29 cellular contexts compared by ENCODE assay signal in the genomic region with DNA sequence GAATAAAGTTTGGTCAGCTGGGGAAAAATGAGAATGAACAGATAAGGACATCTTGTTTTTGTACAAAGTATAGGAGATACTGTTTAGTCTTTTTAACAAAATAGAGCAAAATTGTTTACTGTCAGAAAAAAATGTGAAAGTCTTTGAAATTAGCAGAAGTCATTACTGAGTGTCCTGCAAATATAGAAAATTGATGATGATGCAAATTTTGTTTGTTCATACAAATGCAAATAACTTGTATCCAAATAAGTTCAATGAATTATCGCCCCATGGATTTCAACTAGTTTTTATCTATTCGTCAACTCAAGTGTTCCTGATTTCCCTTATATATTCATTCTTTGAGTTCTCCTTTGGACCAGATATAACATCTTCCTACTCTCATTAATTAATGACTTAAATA.
"Had no signal": no experiment of that assay in that cellular context is flagged by ENCODE, and none has a peak within 500 bp of the region (broad histone marks: within the 10 kb centered on the region; RNA-seq: fewer than 3 reads in every experiment).

No MANE protein-coding gene starts in this region.

- ATAC-seq: natural killer cell; psoas muscle; right cardiac atrium; stimulated activated effector memory CD8-positive, alpha-beta T cell treated with anti-CD3 and anti-CD28 coated beads, Interleukin-12 subunit alpha, Interleukin-12 subunit beta, amount 100 ng/mL, for 72 hours; stimulated activated naive B cell treated with anti-CD40 and anti-IgM and Interleukin-4, amounts not matched to agents 10 μg/mL and 1 μg/mL and 100 μg/mL, for 72 hours had no signal

- H3K36me3 Mint-ChIP-seq: neural progenitor cell; stimulated activated effector memory CD8-positive, alpha-beta T cell treated with anti-CD3 and anti-CD28 coated beads, Interleukin-12 subunit alpha, Interleukin-12 subunit beta, amount 100 ng/mL, for 72 hours; stimulated activated naive B cell treated with anti-CD40 and anti-IgM and Interleukin-4, amounts not matched to agents 10 μg/mL and 1 μg/mL and 100 μg/mL, for 72 hours had no signal

- H3K27ac Mint-ChIP-seq: natural killer cell; neural progenitor cell; progenitor cell of endocrine pancreas; stimulated activated effector memory CD8-positive, alpha-beta T cell treated with anti-CD3 and anti-CD28 coated beads, Interleukin-12 subunit alpha, Interleukin-12 subunit beta, amount 100 ng/mL, for 72 hours; stimulated activated naive B cell treated with anti-CD40 and anti-IgM and Interleukin-4, amounts not matched to agents 10 μg/mL and 1 μg/mL and 100 μg/mL, for 72 hours; stimulated activated naive CD8-positive, alpha-beta T cell treated with anti-CD3 and anti-CD28 coated beads, Interleukin-15, Interleukin-2, amounts not matched to agents 100 ng/mL and 50 ng/mL, for 24 hours had no signal

- H3K4me1 Mint-ChIP-seq: natural killer cell; stimulated activated effector memory CD8-positive, alpha-beta T cell treated with anti-CD3 and anti-CD28 coated beads, Interleukin-12 subunit alpha, Interleukin-12 subunit beta, amount 100 ng/mL, for 72 hours; stimulated activated naive B cell treated with anti-CD40 and anti-IgM and Interleukin-4, amounts not matched to agents 10 μg/mL and 1 μg/mL and 100 μg/mL, for 72 hours had no signal

- H3K4me3 Mint-ChIP-seq: natural killer cell; nephron; neural progenitor cell; stimulated activated effector memory CD8-positive, alpha-beta T cell treated with anti-CD3 and anti-CD28 coated beads, Interleukin-12 subunit alpha, Interleukin-12 subunit beta, amount 100 ng/mL, for 72 hours; stimulated activated naive B cell treated with anti-CD40 and anti-IgM and Interleukin-4, amounts not matched to agents 10 μg/mL and 1 μg/mL and 100 μg/mL, for 72 hours; stimulated activated naive CD8-positive, alpha-beta T cell treated with anti-CD3 and anti-CD28 coated beads, Interleukin-15, Interleukin-2, amounts not matched to agents 100 ng/mL and 50 ng/mL, for 24 hours had no signal

- H3K4me3 ChIP-seq: neural progenitor cell, ovary, psoas muscle, skin epidermis, smooth muscle cell, spleen, stomach, thoracic aorta, thyroid gland, tibial nerve, upper lobe of left lung, vagina had no signal

- H3K79me2 ChIP-seq: parathyroid adenoma had no signal

- FAIRE-seq: urothelium cell line had no signal

- H3K36me3 ChIP-seq: neural progenitor cell, ovary, spleen, stomach, thoracic aorta, thyroid gland, tibial nerve, upper lobe of left lung, vagina had no signal

- H3K27me3 ChIP-seq: neural progenitor cell, ovary, spleen, stomach, thyroid gland, tibial nerve, upper lobe of left lung, vagina had no signal

- H3K9ac ChIP-seq: neural progenitor cell, parathyroid adenoma had no signal

- H3K27ac ChIP-seq: neural progenitor cell, ovary, parathyroid adenoma, psoas muscle, skin epidermis, spleen, stomach, thoracic aorta, thyroid gland, tibial nerve, upper lobe of left lung, vagina had no signal

- H3K9me3 Mint-ChIP-seq: nephron, neural progenitor cell had no signal

- H3K9me3 ChIP-seq: ovary, psoas muscle, spleen, stomach, thoracic aorta, thyroid gland, tibial nerve, upper lobe of left lung, vagina had no signal

- H3K27me3 Mint-ChIP-seq: progenitor cell of endocrine pancreas; stimulated activated naive B cell treated with anti-CD40 and anti-IgM and Interleukin-4, amounts not matched to agents 10 μg/mL and 1 μg/mL and 100 μg/mL, for 72 hours; stimulated activated naive CD8-positive, alpha-beta T cell treated with anti-CD3 and anti-CD28 coated beads, Interleukin-15, Interleukin-2, amounts not matched to agents 100 ng/mL and 50 ng/mL, for 24 hours had no signal

- H3K4me2 ChIP-seq: neural progenitor cell, smooth muscle cell had no signal

- H2AFZ ChIP-seq: neural progenitor cell, parathyroid adenoma had no signal

- DNase-seq: natural killer cell; occipital lobe; ovary; posterior cingulate gyrus; psoas muscle; right cardiac atrium; spleen; stimulated activated CD4-positive, alpha-beta T cell treated with anti-CD3 and anti-CD28 coated beads, Interleukin-15, amount 100 ng/mL, for 24 hours; stimulated activated CD4-positive, alpha-beta T cell treated with anti-CD3 and anti-CD28 coated beads, Interleukin-2, amount 100 ng/mL, for 24 hours; stimulated activated CD4-positive, alpha-beta T cell treated with anti-CD3 and anti-CD28 coated beads, Interleukin-2, amount 100 ng/mL, for 48 hours; stimulated activated CD4-positive, alpha-beta T cell treated with anti-CD3 and anti-CD28 coated beads, Interleukin-4, amount 100 ng/mL, for 24 hours; stimulated activated naive B cell treated with anti-CD40 and anti-IgM and Interleukin-4, amounts not matched to agents 10 μg/mL and 1 μg/mL and 100 μg/mL, for 72 hours; stimulated activated naive CD4-positive, alpha-beta T cell treated with Interleukin-2 at 50 U/mL for 16 hours; stomach; thyroid gland; trophoblast cell; upper lobe of left lung had no signal

- H3K4me1 ChIP-seq: neural progenitor cell, parathyroid adenoma, psoas muscle, spleen, stomach, thyroid gland, tibial nerve, upper lobe of left lung had no signal
